8 cellular contexts compared by ENCODE assay signal in the genomic region with DNA sequence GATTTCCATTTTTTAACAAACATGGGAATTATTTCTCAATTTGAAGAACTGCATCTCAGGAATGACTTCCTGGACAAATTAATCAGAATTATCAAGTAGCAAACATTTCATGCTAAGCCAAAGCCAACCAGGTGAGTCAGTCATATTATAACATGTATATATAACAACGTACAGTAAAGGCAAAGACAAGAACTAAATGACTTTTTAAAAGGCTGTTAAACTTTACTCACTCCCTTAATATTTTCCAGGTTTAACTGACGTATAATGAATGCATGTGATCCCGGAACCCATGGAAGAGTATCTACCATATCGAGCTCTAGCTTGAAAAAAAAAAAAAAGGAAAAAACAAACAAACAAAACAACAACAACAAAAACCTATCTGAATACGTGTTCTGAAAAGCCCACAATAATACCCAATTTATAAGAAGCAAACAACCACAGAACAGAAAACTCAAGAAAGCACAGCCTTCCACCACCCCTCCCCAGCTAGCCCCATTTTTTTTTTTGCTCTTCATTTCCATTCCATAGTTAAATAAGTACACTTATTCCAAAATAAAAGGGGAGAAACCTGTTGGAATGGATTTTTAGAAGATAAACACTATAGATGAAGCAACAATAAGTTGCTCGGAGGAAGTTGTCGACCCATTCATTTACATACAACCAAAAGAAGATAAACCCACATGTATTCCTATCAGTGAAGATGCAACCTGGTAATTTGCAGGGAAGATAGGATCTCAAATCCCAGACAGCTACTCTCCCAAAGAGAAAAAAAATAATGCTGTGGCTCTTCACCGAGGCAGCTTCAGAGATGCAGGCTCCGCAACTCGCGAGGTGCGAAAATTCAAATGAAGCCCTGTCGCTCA. TPM values are rescaled to one million over a fixed set of nuclear protein-coding genes. Genes with fewer than 3 reads are reported as not detected.
DNase-seq lines count a peak whose midpoint lies in the region; ATAC-seq and TF ChIP-seq lines count a peak whose summit lies in the region.

No MANE protein-coding gene starts in this region.

- H3K9ac ChIP-seq in mesenchymal stem cell (ENCODE audit: low read length) = peak overlapping the region; percentile 96

- TF ChIP-seq CTCF in body of pancreas (IDR thresholded peaks at IDR 0.05) = no peak

- H4K8ac ChIP-seq in mesenchymal stem cell (ENCODE audit: low read length) = peak overlapping the region; percentile 82

- H3K4me1 ChIP-seq in body of pancreas = peaks cover 11% of the 10 kb centered on the region
- peaks cover 4% of the 10 kb centered on the region for H3K4me1 ChIP-seq in mesenchymal stem cell (ENCODE audit: control insufficient read depth, insufficient read depth, low read depth, low read length)

- H3K4me2 ChIP-seq in mesenchymal stem cell (ENCODE audit: low read length, poor library complexity, severe bottlenecking) = peak overlapping the region; percentile 82

- H3K4ac ChIP-seq in mesenchymal stem cell (ENCODE audit: low read depth in 1 of 2, low read length in 2 of 2) = no peak overlapping the region

- H2AK5ac ChIP-seq in mesenchymal stem cell (ENCODE audit: low read length, severe bottlenecking) = no peak overlapping the region

- peak overlapping the region; percentile 54 to 97 for H3K18ac ChIP-seq in mesenchymal stem cell (ENCODE audit: low read depth in 1 of 2, low read length in 2 of 2)

- no peak overlapping the region for H2BK5ac ChIP-seq in mesenchymal stem cell (ENCODE audit: low read depth, low read length, poor library complexity, severe bottlenecking)

- no peak overlapping the region for H3K14ac ChIP-seq in mesenchymal stem cell (ENCODE audit: low read length in 2 of 2)

- H3K4me3 ChIP-seq in body of pancreas = peak overlapping the region; percentile 17 to 60
- H3K4me3 ChIP-seq in mesenchymal stem cell (ENCODE audit: insufficient read depth in 1 of 2, low read depth in 1 of 2, low read length in 2 of 2) = peak overlapping the region; percentile 74 to 94

- peaks cover 6% of the 10 kb centered on the region for H3K79me1 ChIP-seq in mesenchymal stem cell (replicated peaks; ENCODE audit: low read length, poor library complexity, severe bottlenecking)

- no peak overlapping the region for H2BK120ac ChIP-seq in mesenchymal stem cell (ENCODE audit: low read depth, low read length)

- ATAC-seq in body of pancreas (no peak), GM21515 (IDR thresholded peaks at IDR 0.05; ENCODE audit: unreplicated experiment) (no peak)

- intact Hi-C loops in body of pancreas (cut with DNase I) = no loop called here
- intact Hi-C loops in head of caudate nucleus (cut with DNase I) = loop anchor here (5.0 to 10.0 kb wide), 2 partner anchors 74 to 134 kb away; a partner anchor contains a TSS

- H3K23ac ChIP-seq in mesenchymal stem cell (ENCODE audit: low read length in 2 of 2) = no peak overlapping the region

- H2BK12ac ChIP-seq in mesenchymal stem cell (ENCODE audit: low read length in 2 of 2) = no peak overlapping the region

- no peaks in the 10 kb centered on the region for H3K27me3 ChIP-seq in body of pancreas
- no peaks in the 10 kb centered on the region for H3K27me3 ChIP-seq in mesenchymal stem cell (ENCODE audit: control insufficient read depth in 1 of 2, insufficient read depth in 1 of 2, low read length in 2 of 2)

- in situ Hi-C loops in Caki2 (cut with HindIII; ENCODE audit: low pct_unique_long_range_greater_than_20kb, low sequenced_read_pairs) = no loop called here
- in situ Hi-C loops in KBM-7 (cut with MboI; ENCODE audit: low pct_unique_long_range_greater_than_20kb, low sequenced_read_pairs) = no loop called here

- H3K36me3 ChIP-seq in body of pancreas (replicated peaks in 1 of 2; ENCODE audit: insufficient read depth in 1 of 2, low read depth in 2 of 2) = no peaks in the 10 kb centered on the region
- peaks cover 0 to 8% of the 10 kb centered on the region in 2 experiments for H3K36me3 ChIP-seq in mesenchymal stem cell (ENCODE audit: control insufficient read depth in 1 of 2, insufficient read depth in 2 of 2, low read depth in 1 of 2, low read length in 2 of 2)

- no peak for TF ChIP-seq POLR2A in body of pancreas (IDR thresholded peaks at IDR 0.05)

- H3K9me3 ChIP-seq in body of pancreas (no peaks in the 10 kb centered on the region), mesenchymal stem cell (ENCODE audit: control insufficient read depth, low read length) (no peaks in the 10 kb centered on the region)

- DNase-seq in Caki2 (ENCODE audit: low read depth) (peak; percentile 40), KBM-7 (peak; percentile 7), body of pancreas (no peak), mesenchymal stem cell (no peak), NCI-H2196 treated with DMSO at 0.1 percent for 48 hours (lab: John Stamatoyannopoulos, UW; ENCODE audit: unreplicated experiment) (no peak), head of caudate nucleus (no peak), globus pallidus (ENCODE audit: low spot score) (no peak)

- 1 to 2% methylated on average over 13 of the region's 13 CpGs for whole genome bisulfite sequencing in body of pancreas, 2 donors
- WGBS in mesenchymal stem cell = 6% methylated on average over 10 of the region's 13 CpGs

- H3K27ac ChIP-seq in body of pancreas = peak overlapping the region; percentile 70 to 97 (median 92)
- H3K27ac ChIP-seq in mesenchymal stem cell (ENCODE audit: low read length, poor library complexity, severe bottlenecking) = peak overlapping the region; percentile 95

- no peak overlapping the region for H4K91ac ChIP-seq in mesenchymal stem cell (ENCODE audit: low read length)

- H2BK15ac ChIP-seq in mesenchymal stem cell (ENCODE audit: low read depth, poor library complexity, severe bottlenecking) = peak overlapping the region; percentile 69

- no peak overlapping the region for H2AFZ ChIP-seq in mesenchymal stem cell (ENCODE audit: low read depth, low read length)

RNA-seq across cellular contexts. Expression of a gene that starts 0.5 kb away (rescaled TPM):
- 8.5 and 13.1 TPM in 2 replicates for total RNA-seq in Caki2 (2014; rRNA removed; shearing (Covaris generic); ENCODE audit: low replicate concordance)
- 10 to 100 TPM; 11.2 to 12.9 TPM for total RNA-seq in body of pancreas
- 4.7 TPM for polyA plus RNA-seq in mesenchymal stem cell (2013, experiment 1 of 2)
- polyA plus RNA-seq in mesenchymal stem cell (2013, experiment 2 of 2) = 4.9 TPM

Comparison
In these comparisons a context has a peak if more than half of its experiments do, and no peak if none do; other contexts are left out.
1. DNase-seq: peak in Caki2 (single experiment) and KBM-7 (single experiment); none in body of pancreas (0 of 4), mesenchymal stem cell (single experiment), NCI-H2196 treated with DMSO at 0.1 percent for 48 hours (single experiment), head of caudate nucleus (0 of 42) and globus pallidus (single experiment).